Comparison of ENCODE assay signal across 1 cellular context in genomic region chr12:54561164-54561563, GRCh38.
TF ChIP-seq lines count a peak whose summit lies in the region.

No MANE protein-coding gene starts in this region.

TF ChIP-seq in GM23338, 12 proteins besides CTCF, POLR2A, EP300 and RAD21 (continued from another document):
- TF ChIP-seq ZNF462 (CRISPR knock-in tag; IDR thresholded peaks at IDR 0.05) (no peak), CREB1 (CRISPR knock-in tag; IDR thresholded peaks at IDR 0.05; ENCODE audit: low read depth) (no peak), ZNF114 (CRISPR knock-in tag; IDR thresholded peaks at IDR 0.05) (no peak), STAT1 (IDR thresholded peaks at IDR 0.05; ENCODE audit: unreplicated experiment) (no peak), EZH2phosphoT487 (IDR thresholded peaks at IDR 0.05; ENCODE audit: unreplicated experiment) (no peak), ZNF331 (CRISPR knock-in tag; IDR thresholded peaks at IDR 0.05; ENCODE audit: low read depth) (no peak), ETS1 (IDR thresholded peaks at IDR 0.05) (no peak)
- TF ChIP-seq, protein P1, sequence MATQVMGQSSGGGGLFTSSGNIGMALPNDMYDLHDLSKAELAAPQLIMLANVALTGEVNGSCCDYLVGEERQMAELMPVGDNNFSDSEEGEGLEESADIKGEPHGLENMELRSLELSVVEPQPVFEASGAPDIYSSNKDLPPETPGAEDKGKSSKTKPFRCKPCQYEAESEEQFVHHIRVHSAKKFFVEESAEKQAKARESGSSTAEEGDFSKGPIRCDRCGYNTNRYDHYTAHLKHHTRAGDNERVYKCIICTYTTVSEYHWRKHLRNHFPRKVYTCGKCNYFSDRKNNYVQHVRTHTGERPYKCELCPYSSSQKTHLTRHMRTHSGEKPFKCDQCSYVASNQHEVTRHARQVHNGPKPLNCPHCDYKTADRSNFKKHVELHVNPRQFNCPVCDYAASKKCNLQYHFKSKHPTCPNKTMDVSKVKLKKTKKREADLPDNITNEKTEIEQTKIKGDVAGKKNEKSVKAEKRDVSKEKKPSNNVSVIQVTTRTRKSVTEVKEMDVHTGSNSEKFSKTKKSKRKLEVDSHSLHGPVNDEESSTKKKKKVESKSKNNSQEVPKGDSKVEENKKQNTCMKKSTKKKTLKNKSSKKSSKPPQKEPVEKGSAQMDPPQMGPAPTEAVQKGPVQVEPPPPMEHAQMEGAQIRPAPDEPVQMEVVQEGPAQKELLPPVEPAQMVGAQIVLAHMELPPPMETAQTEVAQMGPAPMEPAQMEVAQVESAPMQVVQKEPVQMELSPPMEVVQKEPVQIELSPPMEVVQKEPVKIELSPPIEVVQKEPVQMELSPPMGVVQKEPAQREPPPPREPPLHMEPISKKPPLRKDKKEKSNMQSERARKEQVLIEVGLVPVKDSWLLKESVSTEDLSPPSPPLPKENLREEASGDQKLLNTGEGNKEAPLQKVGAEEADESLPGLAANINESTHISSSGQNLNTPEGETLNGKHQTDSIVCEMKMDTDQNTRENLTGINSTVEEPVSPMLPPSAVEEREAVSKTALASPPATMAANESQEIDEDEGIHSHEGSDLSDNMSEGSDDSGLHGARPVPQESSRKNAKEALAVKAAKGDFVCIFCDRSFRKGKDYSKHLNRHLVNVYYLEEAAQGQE (IDR thresholded peaks at IDR 0.05; ENCODE audit: unreplicated experiment): no peak
